8 cellular contexts compared by ENCODE assay signal in genomic region chr17:80992077-80992947, GRCh38. TPM values are rescaled to one million over a fixed set of nuclear protein-coding genes. Genes with fewer than 3 reads are reported as not detected.
DNase-seq lines count a peak whose midpoint lies in the region; TF ChIP-seq lines count a peak whose summit lies in the region.

No MANE protein-coding gene starts in this region.

- no peaks in the 10 kb centered on the region for H3K9me3 Mint-ChIP-seq in CD8-positive, alpha-beta memory T cell
- H3K9me3 Mint-ChIP-seq in HFFc6: no peaks in the 10 kb centered on the region
- no peaks in the 10 kb centered on the region for H3K9me3 Mint-ChIP-seq in activated T-helper 2 cell treated with anti-CD3 and anti-CD28 coated beads, Interferon-gamma antibody, Interleukin-2, Interleukin-4, amounts not matched to agents 10 μg/mL and 5 μg/mL and 100 μg/mL, durations not matched to agents 14 hours and 24 hours and 36 hours

- H3K79me2 ChIP-seq in smooth muscle cell (ENCODE audit: low read depth): peaks cover 9% of the 10 kb centered on the region

- no peaks in the 10 kb centered on the region for H3K9me3 ChIP-seq in CD8-positive, alpha-beta memory T cell (ENCODE audit: low read length)
- H3K9me3 ChIP-seq in smooth muscle cell (replicated peaks; ENCODE audit: low read depth): no peaks in the 10 kb centered on the region

- peaks cover 17 to 36% (median 23%) of the 10 kb centered on the region in 3 donors for H3K4me1 Mint-ChIP-seq in CD8-positive, alpha-beta memory T cell
- peaks cover 19% of the 10 kb centered on the region for H3K4me1 Mint-ChIP-seq in HFFc6 (ENCODE audit: low read depth)
- H3K4me1 Mint-ChIP-seq in activated T-helper 2 cell treated with anti-CD3 and anti-CD28 coated beads, Interferon-gamma antibody, Interleukin-2, Interleukin-4, amounts not matched to agents 10 μg/mL and 5 μg/mL and 100 μg/mL, durations not matched to agents 14 hours and 24 hours and 36 hours (ENCODE audit: low read depth): peaks cover 10% of the 10 kb centered on the region

- peak overlapping the region; percentile 100 for H3K4me2 ChIP-seq in smooth muscle cell

- intact Hi-C loops in activated T-helper 2 cell treated with anti-CD3 and anti-CD28 coated beads, Interferon-gamma antibody, Interleukin-2, Interleukin-4, amounts not matched to agents 10 μg/mL and 5 μg/mL and 100 μg/mL, durations not matched to agents 14 hours and 24 hours and 36 hours (cut with micrococcal nuclease): no loop called here

- peak overlapping the region in 6 of 8 donors; percentile 59 to 89 (median 76) for H3K27ac Mint-ChIP-seq in CD8-positive, alpha-beta memory T cell
- peak overlapping the region; percentile 26; the same call in 1 of the 2 replicates for H3K27ac Mint-ChIP-seq in HFFc6
- H3K27ac Mint-ChIP-seq in activated T-helper 2 cell treated with anti-CD3 and anti-CD28 coated beads, Interferon-gamma antibody, Interleukin-2, Interleukin-4, amounts not matched to agents 10 μg/mL and 5 μg/mL and 100 μg/mL, durations not matched to agents 14 hours and 24 hours and 36 hours: no peak overlapping the region

- peaks cover 0 to 32% (median 0%) of the 10 kb centered on the region in 3 donors for H3K36me3 Mint-ChIP-seq in CD8-positive, alpha-beta memory T cell
- no peaks in the 10 kb centered on the region for H3K36me3 Mint-ChIP-seq in HFFc6 (ENCODE audit: low read depth)
- H3K36me3 Mint-ChIP-seq in activated T-helper 2 cell treated with anti-CD3 and anti-CD28 coated beads, Interferon-gamma antibody, Interleukin-2, Interleukin-4, amounts not matched to agents 10 μg/mL and 5 μg/mL and 100 μg/mL, durations not matched to agents 14 hours and 24 hours and 36 hours (ENCODE audit: low read depth): peaks cover 13% of the 10 kb centered on the region

- peak overlapping the region; percentile 84 for H3K4me3 ChIP-seq in CD8-positive, alpha-beta memory T cell (ENCODE audit: low read length)
- H3K4me3 ChIP-seq in iPS-11a (ENCODE audit: low read depth, low read length) (peak overlapping the region; percentile 54), smooth muscle cell (peak overlapping the region; percentile 90)

- no peak for DNase-seq in CD8-positive, alpha-beta memory T cell
- no peak for DNase-seq in HFFc6
- DNase-seq in activated T-helper 2 cell treated with anti-CD3 and anti-CD28 coated beads, Interferon-gamma antibody, Interleukin-2, Interleukin-4, amounts not matched to agents 10 μg/mL and 5 μg/mL and 100 μg/mL, durations not matched to agents 14 hours and 24 hours and 36 hours (ENCODE audit: low spot score): no peak
- no peak for DNase-seq in smooth muscle cell (lab: John Stamatoyannopoulos, UW; ENCODE audit: unreplicated experiment)
- DNase-seq in stimulated activated CD4-positive, alpha-beta T cell treated with anti-CD3 and anti-CD28 coated beads, Interleukin-2, amount 100 ng/mL, for 24 hours: no peak
- DNase-seq in T1000 (lab: John Stamatoyannopoulos, UW): no peak
- no peak for DNase-seq in NCI-H2196 (lab: John Stamatoyannopoulos, UW; ENCODE audit: unreplicated experiment)

- no peaks in the 10 kb centered on the region for H3K36me3 ChIP-seq in CD8-positive, alpha-beta memory T cell (ENCODE audit: insufficient read depth, low read length)
- H3K36me3 ChIP-seq in smooth muscle cell (ENCODE audit: low read depth): no peaks in the 10 kb centered on the region

- peak overlapping the region; percentile 99 for H2AFZ ChIP-seq in smooth muscle cell (ENCODE audit: low read depth)

- peak overlapping the region; percentile 78 to 92 (median 83) for H3K4me3 Mint-ChIP-seq in CD8-positive, alpha-beta memory T cell
- peak overlapping the region; percentile 86 for H3K4me3 Mint-ChIP-seq in HFFc6
- H3K4me3 Mint-ChIP-seq in activated T-helper 2 cell treated with anti-CD3 and anti-CD28 coated beads, Interferon-gamma antibody, Interleukin-2, Interleukin-4, amounts not matched to agents 10 μg/mL and 5 μg/mL and 100 μg/mL, durations not matched to agents 14 hours and 24 hours and 36 hours (ENCODE audit: low read depth): peak overlapping the region; percentile 78

- CTCF ChIA-PET in CD8-positive, alpha-beta memory T cell (lab: Charles Lee): interaction anchor here (1.0 to 1.4 kb wide), 2 partner anchors 26 to 109 kb away, joined by 3 to 5 read pairs; no protein-coding TSS in a partner anchor

- H3K9ac ChIP-seq in smooth muscle cell (ENCODE audit: low read depth): peak overlapping the region; percentile 68

- TF ChIP-seq CTCF in HFFc6 (IDR thresholded peaks at IDR 0.05) (no peak), smooth muscle cell (IDR thresholded peaks at IDR 0.05; ENCODE audit: borderline replicate concordance, insufficient read depth, poor library complexity, severe bottlenecking) (no peak)

- peaks cover 9% of the 10 kb centered on the region for H4K20me1 ChIP-seq in smooth muscle cell (ENCODE audit: low read depth)

- 10% methylated on average over 57 of the region's 90 CpGs for WGBS in smooth muscle cell (ENCODE audit: low lambda C conversion rate)

- H3K27me3 ChIP-seq in CD8-positive, alpha-beta memory T cell (ENCODE audit: insufficient read depth, low read length, poor library complexity, severe bottlenecking): no peaks in the 10 kb centered on the region
- no peaks in the 10 kb centered on the region for H3K27me3 ChIP-seq in smooth muscle cell (ENCODE audit: low read depth)

- peaks cover 35% of the 10 kb centered on the region for H3K4me1 ChIP-seq in CD8-positive, alpha-beta memory T cell (ENCODE audit: insufficient read depth, low read length)
- H3K4me1 ChIP-seq in smooth muscle cell (ENCODE audit: low read depth): peaks cover 8% of the 10 kb centered on the region

- POLR2A ChIA-PET in CD8-positive, alpha-beta memory T cell (lab: Charles Lee): no interaction called here

- peak overlapping the region; percentile 75 for H3K27ac ChIP-seq in CD8-positive, alpha-beta memory T cell (ENCODE audit: low read depth, low read length)
- H3K27ac ChIP-seq in smooth muscle cell (ENCODE audit: low read depth): no peak overlapping the region

- no peaks in the 10 kb centered on the region for H3F3A ChIP-seq in smooth muscle cell (ENCODE audit: low read depth)

- peaks cover 0 to 4% of the 10 kb centered on the region in 2 donors for H3K27me3 Mint-ChIP-seq in CD8-positive, alpha-beta memory T cell
- H3K27me3 Mint-ChIP-seq in HFFc6 (ENCODE audit: insufficient read depth): peaks cover 2% of the 10 kb centered on the region
- H3K27me3 Mint-ChIP-seq in activated T-helper 2 cell treated with anti-CD3 and anti-CD28 coated beads, Interferon-gamma antibody, Interleukin-2, Interleukin-4, amounts not matched to agents 10 μg/mL and 5 μg/mL and 100 μg/mL, durations not matched to agents 14 hours and 24 hours and 36 hours (ENCODE audit: low read depth): no peaks in the 10 kb centered on the region

RNA-seq across cellular contexts. Expression of gene CHMP6, which starts 0.7 kb away (rescaled TPM):
- total RNA-seq in CD8-positive, alpha-beta memory T cell: 10 to 100 TPM; 31.2 to 32.7 TPM
- 45.1 TPM for polyA plus RNA-seq in CD8-positive, alpha-beta memory T cell
- total RNA-seq in HFFc6 (2021; fragmentation: NEBNext Ultra II Directional; extraction: Animal tissue kit (Norgen Biotek cat#: 25700)): 10 to 100 TPM; 27.6 to 38.5 (median 31.5) TPM
- 29.5 and 36.9 TPM in 2 replicates for total RNA-seq in activated T-helper 2 cell treated with anti-CD3 and anti-CD28 coated beads, Interferon-gamma antibody, Interleukin-2, Interleukin-4, amounts not matched to agents 10 μg/mL and 5 μg/mL and 100 μg/mL, durations not matched to agents 14 hours and 24 hours and 36 hours
- 5.8 and 11.9 TPM in 2 replicates for total RNA-seq in smooth muscle cell
- 21.5 and 30.9 TPM in 2 replicates for polyA plus RNA-seq in smooth muscle cell

RNA-seq across cellular contexts. Expression of gene BAIAP2, which starts 42.6 kb away (rescaled TPM):
- 1 to 10 TPM; 5.3 to 8.8 TPM for total RNA-seq in CD8-positive, alpha-beta memory T cell
- polyA plus RNA-seq in CD8-positive, alpha-beta memory T cell: 6.6 TPM
- 10 to 100 TPM; 30.8 to 47.4 (median 35.9) TPM for total RNA-seq in HFFc6 (2021; fragmentation: NEBNext Ultra II Directional; extraction: Animal tissue kit (Norgen Biotek cat#: 25700))
- 5.3 TPM in 2 replicates for total RNA-seq in activated T-helper 2 cell treated with anti-CD3 and anti-CD28 coated beads, Interferon-gamma antibody, Interleukin-2, Interleukin-4, amounts not matched to agents 10 μg/mL and 5 μg/mL and 100 μg/mL, durations not matched to agents 14 hours and 24 hours and 36 hours
- 27.8 and 41.9 TPM in 2 replicates for total RNA-seq in smooth muscle cell
- 26.6 and 47.2 TPM in 2 replicates for polyA plus RNA-seq in smooth muscle cell
